Comparison of ENCODE assay signal across 11 cellular contexts in the genomic region with DNA sequence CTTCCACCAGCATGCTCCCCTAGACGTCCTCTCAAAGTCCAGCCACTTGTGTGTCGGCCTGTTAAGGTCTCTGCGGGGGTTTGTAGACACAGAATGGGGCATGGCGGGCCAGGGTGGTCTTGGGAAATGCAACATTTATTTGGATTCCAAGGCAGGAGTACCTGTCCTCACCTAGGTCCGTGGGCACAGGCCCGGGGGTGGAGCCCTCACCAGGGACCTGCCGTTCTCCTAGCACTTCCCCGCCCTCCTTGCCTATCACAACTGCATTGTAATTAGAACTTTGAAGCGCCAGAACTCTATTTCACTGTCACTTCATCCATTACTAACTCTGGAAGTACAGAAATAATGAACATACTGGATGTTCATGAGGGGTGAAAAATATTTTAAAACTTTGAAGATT.
"Had no signal": no experiment of that assay in that cellular context is flagged by ENCODE, and none has a peak within 500 bp of the region (broad histone marks: within the 10 kb centered on the region; RNA-seq: fewer than 3 reads in every experiment).

No MANE protein-coding gene starts in this region.

- ATAC-seq: GM23338, HCT116 had no signal

- DNase-seq: GM23248, GOT3, H7, H9, HCEC 1CT, HFFc6 had no signal

- H3K9ac ChIP-seq: GM23248 had no signal

- H3K27ac ChIP-seq: GM23248 had no signal

- H3K9me3 ChIP-seq: HAP-1 had no signal

- H3K4me2 ChIP-seq: GM23338 had no signal

- H2AFZ ChIP-seq: GM23248 had no signal

- H3K9me3 Mint-ChIP-seq: GM23338, H9, HFFc6 had no signal

- H3K36me3 ChIP-seq: HAP-1 had no signal

- H3K4me1 ChIP-seq: HAP-1 had no signal

- H3K4me3 ChIP-seq: GM23248, GM23338, HAP-1 had no signal

- H3K4me1 Mint-ChIP-seq: H9 had no signal

- H3K4me3 Mint-ChIP-seq: GM23338, H9, HFFc6 had no signal

- FAIRE-seq: H1, H54 had no signal

- H3K27ac Mint-ChIP-seq: GM23338, H9, HFFc6 had no signal
